Comparison of ENCODE assay signal across 1 cellular context in the genomic region with DNA sequence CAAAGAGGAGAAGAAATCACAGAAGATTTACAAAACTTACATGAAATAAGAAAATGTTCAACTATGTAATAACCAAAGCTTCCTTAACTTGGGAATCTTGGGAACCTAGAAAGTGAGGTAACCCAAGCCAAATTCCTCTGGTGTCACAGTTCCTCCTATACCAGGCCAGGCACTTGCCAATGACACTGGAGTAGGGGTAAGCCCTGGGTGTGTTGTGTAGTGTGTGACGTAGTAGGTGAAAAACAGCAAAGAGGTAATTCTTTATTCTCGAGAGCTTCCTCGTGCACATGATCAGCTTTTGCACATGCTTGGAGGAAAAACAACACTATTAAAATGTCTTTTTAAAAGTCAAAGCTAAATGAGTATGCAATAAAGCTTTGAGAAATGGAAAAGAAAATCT.
TF ChIP-seq lines count a peak whose summit lies in the region.

No MANE protein-coding gene starts in this region.

TF ChIP-seq in GM12878, 131 proteins besides CTCF, POLR2A, EP300 and RAD21 (continued from another document):
- no peak for TF ChIP-seq BCL3 (IDR thresholded peaks at IDR 0.05; ENCODE audit: borderline replicate concordance, insufficient read depth, low read depth, low read length, poor library complexity, severe bottlenecking)
- TF ChIP-seq GABPA (IDR thresholded peaks at IDR 0.05; ENCODE audit: low read depth): no peak
- no peak for TF ChIP-seq MEF2B (IDR thresholded peaks at IDR 0.05; ENCODE audit: partially characterized antibody, poor library complexity, severe bottlenecking)
- TF ChIP-seq POLR2AphosphoS5 (IDR thresholded peaks at IDR 0.05; ENCODE audit: low read length): no peak
- TF ChIP-seq CBFB (IDR thresholded peaks at IDR 0.05; ENCODE audit: low read depth): no peak
- TF ChIP-seq SMAD5 (IDR thresholded peaks at IDR 0.05; ENCODE audit: low read depth): no peak
- TF ChIP-seq GATAD2B (conservative IDR thresholded peaks at IDR 0.05; ENCODE audit: low read depth): no peak
- TF ChIP-seq ZNF274 (IDR thresholded peaks at IDR 0.05; ENCODE audit: insufficient read depth, insufficient read length): no peak
- no peak for TF ChIP-seq TCF3 (IDR thresholded peaks at IDR 0.05; ENCODE audit: borderline replicate concordance, insufficient read depth, low read depth, low read length)
